8 cellular contexts compared by ENCODE assay signal in the genomic region with DNA sequence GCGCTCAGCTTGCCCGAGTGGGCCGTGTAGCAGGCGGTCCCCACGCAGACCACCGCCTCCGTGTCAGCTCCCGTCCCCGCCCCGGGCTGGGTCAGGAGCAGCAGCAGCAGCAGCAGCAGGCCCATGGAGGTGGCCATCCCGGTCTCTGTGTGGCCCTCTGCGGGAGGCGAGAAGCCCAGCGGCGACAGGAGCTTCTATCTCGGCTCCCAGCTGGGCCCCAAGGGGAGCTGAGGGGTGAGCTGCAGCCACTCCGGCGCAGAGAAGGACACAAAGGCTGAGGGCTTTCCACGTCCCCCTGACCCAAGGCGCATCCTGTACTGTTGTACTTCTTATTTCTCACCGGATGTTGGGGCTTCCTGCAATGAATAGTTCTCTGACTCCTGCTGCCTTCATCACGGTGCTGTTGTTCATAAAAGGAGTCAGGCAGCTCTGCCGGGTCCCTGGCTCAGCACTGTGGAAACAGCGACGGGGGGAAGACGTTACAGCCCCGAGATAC. TPM values are rescaled to one million over a fixed set of nuclear protein-coding genes. Genes with fewer than 3 reads are reported as not detected.
DNase-seq lines count a peak whose midpoint lies in the region; ATAC-seq and TF ChIP-seq lines count a peak whose summit lies in the region.
"Had no signal": no experiment of that assay in that cellular context is flagged by ENCODE, and none has a peak within 500 bp of the region (broad histone marks: within the 10 kb centered on the region; RNA-seq: fewer than 3 reads in every experiment).

A gene with protein sequence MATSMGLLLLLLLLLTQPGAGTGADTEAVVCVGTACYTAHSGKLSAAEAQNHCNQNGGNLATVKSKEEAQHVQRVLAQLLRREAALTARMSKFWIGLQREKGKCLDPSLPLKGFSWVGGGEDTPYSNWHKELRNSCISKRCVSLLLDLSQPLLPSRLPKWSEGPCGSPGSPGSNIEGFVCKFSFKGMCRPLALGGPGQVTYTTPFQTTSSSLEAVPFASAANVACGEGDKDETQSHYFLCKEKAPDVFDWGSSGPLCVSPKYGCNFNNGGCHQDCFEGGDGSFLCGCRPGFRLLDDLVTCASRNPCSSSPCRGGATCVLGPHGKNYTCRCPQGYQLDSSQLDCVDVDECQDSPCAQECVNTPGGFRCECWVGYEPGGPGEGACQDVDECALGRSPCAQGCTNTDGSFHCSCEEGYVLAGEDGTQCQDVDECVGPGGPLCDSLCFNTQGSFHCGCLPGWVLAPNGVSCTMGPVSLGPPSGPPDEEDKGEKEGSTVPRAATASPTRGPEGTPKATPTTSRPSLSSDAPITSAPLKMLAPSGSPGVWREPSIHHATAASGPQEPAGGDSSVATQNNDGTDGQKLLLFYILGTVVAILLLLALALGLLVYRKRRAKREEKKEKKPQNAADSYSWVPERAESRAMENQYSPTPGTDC (minus strand): TSS at position 269 of the 496 bp plus-strand sequence. CDS start 132 bp downstream, at position 137.

- H3K27ac ChIP-seq in heart right ventricle, result peak within 1 kb of the TSS; percentile 91 to 99 (median 97)
- H3K27ac ChIP-seq in spleen, result peak within 1 kb of the TSS; percentile 48 to 96 (median 84)
- H3K27ac ChIP-seq: KMS-11 had no signal

- no peaks in the 10 kb centered on the region for H3K9me3 Mint-ChIP-seq in T-helper 1 cell treated with Interleukin-12 subunit alpha and Interleukin-12 subunit beta and Interleukin-4 antibody, amounts not matched to agents 30 μg/mL and 1 μg/mL, for 36 hours

- TF ChIP-seq POLR2A in spleen (IDR thresholded peaks at IDR 0.05), result peak in 1 of 3 donors; percentile 5

- H3K4me1 Mint-ChIP-seq in T-helper 1 cell treated with Interleukin-12 subunit alpha and Interleukin-12 subunit beta and Interleukin-4 antibody, amounts not matched to agents 30 μg/mL and 1 μg/mL, for 36 hours (ENCODE audit: low read depth), result peaks cover 23% of the 10 kb centered on the region

- peaks cover 0 to 49% (median 36%) of the 10 kb centered on the region in 9 donors for H3K4me1 ChIP-seq in heart right ventricle
- H3K4me1 ChIP-seq in spleen, result peaks cover 5 to 76% (median 63%) of the 10 kb centered on the region in 6 donors

- no peaks in the 10 kb centered on the region for H3K27me3 ChIP-seq in heart right ventricle
- no peaks in the 10 kb centered on the region for H3K27me3 ChIP-seq in spleen (replicated peaks in 1 of 7)

- TF ChIP-seq CTCF in heart right ventricle (IDR thresholded peaks at IDR 0.05) (no peak), spleen (IDR thresholded peaks at IDR 0.05 in 8 of 11, conservative IDR thresholded peaks at IDR 0.05 in 3 of 11) (no peak)

- H3K27ac Mint-ChIP-seq in T-helper 1 cell treated with Interleukin-12 subunit alpha and Interleukin-12 subunit beta and Interleukin-4 antibody, amounts not matched to agents 30 μg/mL and 1 μg/mL, for 36 hours, result peak within 1 kb of the TSS; percentile 86

- peaks cover 8% of the 10 kb centered on the region for H3K27me3 Mint-ChIP-seq in T-helper 1 cell treated with Interleukin-12 subunit alpha and Interleukin-12 subunit beta and Interleukin-4 antibody, amounts not matched to agents 30 μg/mL and 1 μg/mL, for 36 hours (ENCODE audit: low read depth)

- H3K36me3 Mint-ChIP-seq in T-helper 1 cell treated with Interleukin-12 subunit alpha and Interleukin-12 subunit beta and Interleukin-4 antibody, amounts not matched to agents 30 μg/mL and 1 μg/mL, for 36 hours (ENCODE audit: low read depth), result no peaks in the 10 kb centered on the region

- H3K4me3 ChIP-seq in heart right ventricle (peak within 1 kb of the TSS; percentile 47 to 73 (median 58)), spleen (peak within 1 kb of the TSS; percentile 4 to 67 (median 32))

- H3K36me3 ChIP-seq in heart right ventricle (peaks cover 0 to 18% (median 0%) of the 10 kb centered on the region in 9 donors), spleen (peaks cover 0 to 11% (median 0%) of the 10 kb centered on the region in 6 donors)

- DNase-seq in heart right ventricle (peak; percentile 58 to 78), spleen (peak; percentile 85), HPDE6-E6E7 (ENCODE audit: extremely low spot score) (no peak), middle frontal gyrus (ENCODE audit: extremely low spot score, low spot score) (no peak), cerebellar nuclear complex (lab: John Stamatoyannopoulos, UW) (no peak)

- H3K4me3 Mint-ChIP-seq in T-helper 1 cell treated with Interleukin-12 subunit alpha and Interleukin-12 subunit beta and Interleukin-4 antibody, amounts not matched to agents 30 μg/mL and 1 μg/mL, for 36 hours, result peak within 1 kb of the TSS; percentile 58

- ATAC-seq in GM21576 (IDR thresholded peaks at IDR 0.05; ENCODE audit: unreplicated experiment), result peak; percentile 59
- ATAC-seq in heart right ventricle, result peak; percentile 68 to 82 (median 77)

- intact Hi-C loops in heart right ventricle (cut with DNase I), result loop anchor here in 3 of 10 donors (1.0 to 5.0 kb wide), 4 partner anchors 18 to 56 kb away; no protein-coding TSS in a partner anchor
- intact Hi-C loops in spleen (cut with DNase I; ENCODE audit: low total_unique reads), result no loop called here

- 32 to 47% methylated on average over 27 of the region's 27 CpGs for WGBS in heart right ventricle, 2 donors
- WGBS in spleen, 5 donors, result 12 to 39% (median 27%) methylated on average over 13 to 27 of the region's 27 CpGs

- no peaks in the 10 kb centered on the region for H3K9me3 ChIP-seq in heart right ventricle
- no peaks in the 10 kb centered on the region for H3K9me3 ChIP-seq in spleen

RNA-seq across cellular contexts. Expression of the gene that starts here (rescaled TPM):
- total RNA-seq in heart right ventricle (10 to 100 TPM; 29.6 to 85.0 (median 40.0) TPM), spleen (100 to 1,000 TPM in 1 of 7 donors, 10 to 100 TPM in 6; 50.4 to 103 (median 75.4) TPM)
- polyA plus RNA-seq in heart right ventricle (10 to 100 TPM; 12.7 to 24.9 TPM), spleen (1 to 10 TPM; 4.1 to 6.0 (median 5.9) TPM)

Comparison
In these comparisons a context has a peak if more than half of its experiments do, and no peak if none do; other contexts are left out.
1. DNase-seq: peak in heart right ventricle (2 of 2) and spleen (single experiment); none in HPDE6-E6E7 (single experiment), middle frontal gyrus (single experiment) and cerebellar nuclear complex (0 of 2).